Comparison of ENCODE assay signal across 28 cellular contexts in the genomic region with DNA sequence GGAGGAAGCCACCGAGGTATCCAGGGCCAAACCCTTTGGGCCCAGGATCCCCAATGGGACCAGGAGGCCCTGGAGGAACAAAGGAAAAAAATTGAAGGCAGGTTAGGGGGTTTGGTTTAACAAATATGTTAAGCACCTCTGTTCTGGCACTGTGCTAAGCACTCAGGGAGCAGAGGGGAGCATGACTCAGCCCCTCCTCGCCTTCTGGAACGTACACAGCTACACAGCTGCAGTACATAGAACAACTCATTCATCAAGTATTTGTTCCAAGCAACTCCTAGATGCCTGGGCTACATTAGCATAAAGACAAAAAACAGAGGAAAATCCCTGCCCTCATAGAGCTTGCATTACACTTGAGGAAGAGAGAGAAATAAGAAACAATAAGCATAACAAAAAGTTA.
DNase-seq lines count a peak whose midpoint lies in the region; ATAC-seq and TF ChIP-seq lines count a peak whose summit lies in the region.
"Had no signal": no experiment of that assay in that cellular context is flagged by ENCODE, and none has a peak within 500 bp of the region (broad histone marks: within the 10 kb centered on the region; RNA-seq: fewer than 3 reads in every experiment).

No MANE protein-coding gene starts in this region.

- intact Hi-C loops in mammary epithelial cell (cut with micrococcal nuclease), result no loop called here

- H3K4me3 ChIP-seq in AG10803 (ENCODE audit: low read length), result no peak overlapping the region
- H3K4me3 ChIP-seq in mammary epithelial cell (replicated peaks in 1 of 3; ENCODE audit: insufficient read depth in 1 of 3, low read depth in 2 of 3, low read length in 3 of 3), result no peak overlapping the region
- H3K4me3 ChIP-seq: coronary artery, esophagus squamous epithelium, left ventricle myocardium inferior, pancreas, sigmoid colon, SJSA1 had no signal

- no peaks in the 10 kb centered on the region for H3K9me3 ChIP-seq in mammary epithelial cell (replicated peaks; ENCODE audit: insufficient read depth, low read length)
- H3K9me3 ChIP-seq in T-helper 17 cell (ENCODE audit: control insufficient read depth, low read length, poor library complexity, severe bottlenecking), result no peaks in the 10 kb centered on the region
- H3K9me3 ChIP-seq: esophagus squamous epithelium, left ventricle myocardium inferior, pancreas, sigmoid colon, SJSA1 had no signal

- H3K27me3 Mint-ChIP-seq in T-helper 17 cell, result peaks cover 12% of the 10 kb centered on the region
- H3K27me3 Mint-ChIP-seq: activated naive CD8-positive, alpha-beta T cell treated with anti-CD3 and anti-CD28 coated beads, Interleukin-2, amount 10 ng/mL, durations not matched to agents 7 days and 5 days had no signal

- WGBS in mammary epithelial cell (ENCODE audit: low coverage, missing lambda C conversion rate), result 33% methylated on average over 3 of the region's 3 CpGs

- H3K4me1 Mint-ChIP-seq in T-helper 17 cell, result no peaks in the 10 kb centered on the region
- H3K4me1 Mint-ChIP-seq: activated naive CD8-positive, alpha-beta T cell treated with anti-CD3 and anti-CD28 coated beads, Interleukin-2, amount 10 ng/mL, durations not matched to agents 7 days and 5 days; activated T-helper 17 cell treated with anti-CD3 and anti-CD28 coated beads, Interleukin-2, amount 50 U/mL, for 72 hours; CD14-positive monocyte; nephron had no signal

- no peak for ATAC-seq in GM19324 (IDR thresholded peaks at IDR 0.05; ENCODE audit: low FRiP score, unreplicated experiment)
- no peak for ATAC-seq in T-helper 17 cell
- ATAC-seq: activated T-helper 17 cell treated with anti-CD3 and anti-CD28 coated beads, Interleukin-2, amount 50 U/mL, for 72 hours; Panc1; pancreas had no signal

- no peak overlapping the region for H3K4me2 ChIP-seq in mammary epithelial cell (ENCODE audit: insufficient read depth, low read depth, low read length)

- H3K36me3 ChIP-seq in mammary epithelial cell (ENCODE audit: insufficient read depth, low read length), result no peaks in the 10 kb centered on the region
- H3K36me3 ChIP-seq: esophagus squamous epithelium, pancreas, sigmoid colon, SJSA1, WERI-Rb-1 had no signal

- DNase-seq in AG10803 (ENCODE audit: low read depth) (peak; percentile 18), LHCN-M2 (ENCODE audit: low read depth) (peak; percentile 33), mammary epithelial cell (peak; percentile 41), iris pigment epithelial cell (ENCODE audit: low read depth) (peak; percentile 72), germinal center (ENCODE audit: low spot score) (no peak), NCI-H187 (lab: John Stamatoyannopoulos, UW) (no peak), T-helper 17 cell (no peak)
- DNase-seq: activated CD8-positive, alpha-beta memory T cell treated with anti-CD3 and anti-CD28 coated beads, Interleukin-2, amount 50 U/mL, for 4 hours; activated naive CD8-positive, alpha-beta T cell treated with anti-CD3 and anti-CD28 coated beads, Interleukin-2, amount 10 ng/mL, durations not matched to agents 7 days and 5 days; DMS 273 treated with DMSO at 0.1 percent for 48 hours; esophagus squamous epithelium; H7; Karpas-422; left ventricle myocardium inferior; midbrain; NCI-H1105; pancreas; sigmoid colon; stimulated activated CD8-positive, alpha-beta memory T cell treated with anti-CD3 and anti-CD28 coated beads, Interleukin-4, amount 100 ng/mL, for 48 hours; WERI-Rb-1 had no signal

- no TSS peak for BruUV-seq in mammary epithelial cell (replicated peaks; lab: Mats Ljungman, UMichigan)

- CTCF ChIA-PET in mammary epithelial cell (lab: Charles Lee; ENCODE audit: low non-redundant PET), result no interaction called here

- H3K79me2 ChIP-seq in mammary epithelial cell (ENCODE audit: insufficient read depth, low read length), result no peaks in the 10 kb centered on the region

- dilution Hi-C loops in mammary epithelial cell (cut with HindIII; ENCODE audit: low sequenced_read_pairs), result no loop called here

- no peak overlapping the region for H3K4me3 Mint-ChIP-seq in T-helper 17 cell
- H3K4me3 Mint-ChIP-seq: activated naive CD8-positive, alpha-beta T cell treated with anti-CD3 and anti-CD28 coated beads, Interleukin-2, amount 10 ng/mL, durations not matched to agents 7 days and 5 days; activated T-helper 17 cell treated with anti-CD3 and anti-CD28 coated beads, Interleukin-2, amount 50 U/mL, for 72 hours; brain; CD14-positive monocyte; nephron had no signal

- H3K27ac Mint-ChIP-seq in T-helper 17 cell, result no peak overlapping the region
- H3K27ac Mint-ChIP-seq: activated naive CD8-positive, alpha-beta T cell treated with anti-CD3 and anti-CD28 coated beads, Interleukin-2, amount 10 ng/mL, durations not matched to agents 7 days and 5 days; activated T-helper 17 cell treated with anti-CD3 and anti-CD28 coated beads, Interleukin-2, amount 50 U/mL, for 72 hours; brain; CD14-positive monocyte; nephron had no signal

- no peaks in the 10 kb centered on the region for H3K27me3 ChIP-seq in mammary epithelial cell (ENCODE audit: insufficient read depth, low read length)
- H3K27me3 ChIP-seq: esophagus squamous epithelium, pancreas, sigmoid colon, SJSA1 had no signal

- TF ChIP-seq CTCF in AG10803 (conservative IDR thresholded peaks at IDR 0.05; ENCODE audit: low read length), result no peak
- TF ChIP-seq CTCF in mammary epithelial cell (conservative IDR thresholded peaks at IDR 0.05 in 1 of 2, IDR thresholded peaks at IDR 0.05 in 1 of 2; ENCODE audit: extremely low read depth in 1 of 2, insufficient read depth in 1 of 2, low read depth in 1 of 2, low read length in 2 of 2), result no peak

- no peak overlapping the region for H2AFZ ChIP-seq in mammary epithelial cell (ENCODE audit: low read depth, low read length)

- H3K27ac ChIP-seq in mammary epithelial cell (ENCODE audit: insufficient read depth, low read depth, low read length), result no peak overlapping the region
- H3K27ac ChIP-seq: coronary artery, esophagus squamous epithelium, left ventricle myocardium inferior, pancreas, sigmoid colon, SJSA1, WERI-Rb-1 had no signal

- H3K36me3 Mint-ChIP-seq in T-helper 17 cell (ENCODE audit: low read depth), result no peaks in the 10 kb centered on the region
- H3K36me3 Mint-ChIP-seq: activated naive CD8-positive, alpha-beta T cell treated with anti-CD3 and anti-CD28 coated beads, Interleukin-2, amount 10 ng/mL, durations not matched to agents 7 days and 5 days; brain; CD14-positive monocyte had no signal

- H3K4me1 ChIP-seq in mammary epithelial cell (ENCODE audit: insufficient read depth, low read length), result no peaks in the 10 kb centered on the region
- H3K4me1 ChIP-seq: esophagus squamous epithelium, left ventricle myocardium inferior, pancreas, SJSA1 had no signal

- in situ Hi-C loops in mammary epithelial cell (cut with MboI; ENCODE audit: low sequenced_read_pairs in 2 of 2), result no loop called here

- no peaks in the 10 kb centered on the region for H4K20me1 ChIP-seq in mammary epithelial cell (ENCODE audit: insufficient read depth, low read length)

- no peak overlapping the region for H3K9ac ChIP-seq in mammary epithelial cell (ENCODE audit: insufficient read depth, low read length)

Comparison
In these comparisons a context has a peak if more than half of its experiments do, and no peak if none do; other contexts are left out.
1. DNase-seq: peak in AG10803 (single experiment), LHCN-M2 (single experiment), mammary epithelial cell (single experiment) and iris pigment epithelial cell (single experiment); none in germinal center (single experiment), NCI-H187 (0 of 2) and T-helper 17 cell (0 of 3).